16 cellular contexts compared by ENCODE assay signal in the genomic region with DNA sequence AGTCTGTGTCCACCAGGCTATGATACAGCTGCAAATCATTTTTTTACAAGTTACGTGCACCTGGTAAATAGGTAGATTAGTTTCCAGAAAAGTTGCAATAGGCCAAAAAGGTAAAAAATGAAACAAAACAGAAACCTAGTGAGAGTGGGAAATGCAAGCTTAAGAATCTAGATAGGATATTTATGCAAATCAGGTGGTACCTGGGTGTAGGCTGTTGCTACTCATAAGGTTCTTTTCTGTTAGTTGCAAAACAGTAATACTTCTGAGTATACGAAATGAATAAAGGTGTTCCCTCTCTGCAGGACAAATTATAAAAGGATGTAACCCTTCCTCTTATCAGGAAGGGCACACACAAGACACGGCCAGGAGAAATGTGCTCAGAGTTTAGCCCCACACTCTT.
DNase-seq lines count a peak whose midpoint lies in the region; ATAC-seq, FAIRE-seq and TF ChIP-seq lines count a peak whose summit lies in the region.
"Had no signal": no experiment of that assay in that cellular context is flagged by ENCODE, and none has a peak within 500 bp of the region (broad histone marks: within the 10 kb centered on the region; RNA-seq: fewer than 3 reads in every experiment).

No MANE protein-coding gene starts in this region.

- no peak overlapping the region for H3K27ac ChIP-seq in kidney (ENCODE audit: low read depth in 2 of 2, low read length in 2 of 2)
- H3K27ac ChIP-seq: 22Rv1, ovary, tibial nerve had no signal

- FAIRE-seq in kidney (lab: Jason Lieb, UNC) = no peak

- no peaks in the 10 kb centered on the region; the same call in 1 of the 2 replicates for H3K36me3 ChIP-seq in GM06990 (ENCODE audit: control insufficient read depth, insufficient read depth, low read length)
- no peaks in the 10 kb centered on the region for H3K36me3 ChIP-seq in kidney (ENCODE audit: control insufficient read depth in 1 of 2, insufficient read depth in 2 of 2, low read length in 2 of 2)
- H3K36me3 ChIP-seq: ovary had no signal

- DNase-seq in GM06990 (ENCODE audit: extremely low read depth, insufficient read length) (peak; percentile 18), GM19240 (ENCODE audit: insufficient read length, low spot score) (peak; percentile 2), posterior vena cava (ENCODE audit: low spot score) (no peak), pons (ENCODE audit: low spot score) (no peak), kidney (no peak)
- DNase-seq: activated T-cell treated with anti-CD3 and anti-CD28 coated beads, Interleukin-2, amount 50 U/mL, for 4 hours; anterior cingulate cortex; CD4-positive, alpha-beta memory T cell; GDM1; ovary; SK-N-SH had no signal

- intact Hi-C loops in posterior vena cava (cut with DNase I) = no loop called here
- intact Hi-C loops in kidney (cut with DNase I) = no loop called here

- H3K4me1 ChIP-seq in kidney (ENCODE audit: control insufficient read depth in 1 of 2, insufficient read depth in 1 of 2, low read depth in 1 of 2, low read length in 2 of 2) = no peaks in the 10 kb centered on the region
- H3K4me1 ChIP-seq: tibial nerve had no signal

- H3K4me3 ChIP-seq in GM06990 (replicated peaks; ENCODE audit: low read depth, low read length) = no peak overlapping the region
- H3K4me3 ChIP-seq in kidney (ENCODE audit: low read length in 2 of 2) = no peak overlapping the region
- H3K4me3 ChIP-seq: ovary, tibial nerve had no signal

- no peaks in the 10 kb centered on the region for H3K27me3 ChIP-seq in GM06990 (replicated peaks; ENCODE audit: control insufficient read depth, insufficient read depth, low read length)
- H3K27me3 ChIP-seq: ovary, tibial nerve had no signal

- TF ChIP-seq CTCF in GM06990 (IDR thresholded peaks at IDR 0.05; ENCODE audit: insufficient read depth, low read length, poor library complexity, severe bottlenecking) (no peak), kidney (IDR thresholded peaks at IDR 0.05; ENCODE audit: borderline replicate concordance, extremely low read depth, insufficient read depth) (no peak)

- H3K9me3 ChIP-seq in kidney (ENCODE audit: control insufficient read depth in 1 of 2, low read length in 2 of 2) = no peaks in the 10 kb centered on the region
- H3K9me3 ChIP-seq: ovary, SK-N-SH had no signal

- peak; percentile 83 for ATAC-seq in HG02571 (IDR thresholded peaks at IDR 0.05; ENCODE audit: unreplicated experiment)
- peak; percentile 83 for ATAC-seq in HG03280 (IDR thresholded peaks at IDR 0.05; ENCODE audit: unreplicated experiment)
- no peak for ATAC-seq in HG02970 (IDR thresholded peaks at IDR 0.05; ENCODE audit: low FRiP score, unreplicated experiment)
- ATAC-seq: activated T-cell treated with anti-CD3 and anti-CD28 coated beads, Interleukin-2, amount 50 U/mL, for 4 hours had no signal

- H3K9ac ChIP-seq in kidney (ENCODE audit: low read length in 2 of 2) = no peak overlapping the region
- H3K9ac ChIP-seq: SK-N-SH had no signal

Comparison
In these comparisons a context has a peak if more than half of its experiments do, and no peak if none do; other contexts are left out.
1. DNase-seq: peak in GM06990 (single experiment) and GM19240 (single experiment); none in posterior vena cava (single experiment), pons (single experiment) and kidney (single experiment).